Comparison of ENCODE assay signal across 14 cellular contexts in genomic region chr17:14744716-14745115, GRCh38.
DNase-seq lines count a peak whose midpoint lies in the region; ATAC-seq and TF ChIP-seq lines count a peak whose summit lies in the region.
"Had no signal": no experiment of that assay in that cellular context is flagged by ENCODE, and none has a peak within 500 bp of the region (broad histone marks: within the 10 kb centered on the region; RNA-seq: fewer than 3 reads in every experiment).

No MANE protein-coding gene starts in this region.

- no peaks in the 10 kb centered on the region for H3K79me2 ChIP-seq in ACC112 (ENCODE audit: control insufficient read depth, insufficient read depth, low read length, unreplicated experiment)

- H3K4me3 ChIP-seq in ACC112 (ENCODE audit: low read depth, low read length) (no peak overlapping the region), astrocyte of the spinal cord (ENCODE audit: low read depth, low read length) (no peak overlapping the region)
- H3K4me3 ChIP-seq: lung had no signal

- DNase-seq in astrocyte of the spinal cord (ENCODE audit: low read depth, low spot score) (peak; percentile 19), SW480 (ENCODE audit: low spot score) (no peak), inferior parietal cortex (ENCODE audit: extremely low spot score) (no peak)
- DNase-seq: DMS153, NCI-H1105, NCI-H510A treated with DMSO at 0.1 percent for 48 hours, occipital lobe, Right ventricle myocardium superior had no signal

- H3K27ac ChIP-seq in ACC112 (ENCODE audit: low read depth, low read length), result peak overlapping the region; percentile 95

- no peaks in the 10 kb centered on the region for H3K36me3 ChIP-seq in ACC112 (ENCODE audit: insufficient read depth, low read length)

- in situ Hi-C loops in astrocyte of the spinal cord (cut with HindIII; ENCODE audit: low sequenced_read_pairs), result no loop called here

- peak overlapping the region; percentile 85 for H2AFZ ChIP-seq in ACC112 (ENCODE audit: low read length, unreplicated experiment)

- H3K4me1 ChIP-seq in ACC112 (ENCODE audit: control insufficient read depth, insufficient read depth, low read length, unreplicated experiment), result peaks cover 41% of the 10 kb centered on the region

- no peaks in the 10 kb centered on the region for H3K27me3 ChIP-seq in ACC112 (ENCODE audit: insufficient read depth, low read length)

- no peak for TF ChIP-seq CTCF in astrocyte of the spinal cord (IDR thresholded peaks at IDR 0.05; ENCODE audit: low read depth, low read length)

- peak; percentile 59 for ATAC-seq in GM18907 (IDR thresholded peaks at IDR 0.05; ENCODE audit: unreplicated experiment)
- ATAC-seq in HG02981 (IDR thresholded peaks at IDR 0.05; ENCODE audit: unreplicated experiment), result peak; percentile 39
- ATAC-seq in GM21528 (IDR thresholded peaks at IDR 0.05; ENCODE audit: low FRiP score, unreplicated experiment), result no peak
- no peak for ATAC-seq in HG03571 (IDR thresholded peaks at IDR 0.05; ENCODE audit: unreplicated experiment)

Comparison
In these comparisons a context has a peak if more than half of its experiments do, and no peak if none do; other contexts are left out.
1. ATAC-seq: peak in GM18907 (single experiment) and HG02981 (single experiment); none in GM21528 (single experiment) and HG03571 (single experiment).